In genomic region chr14:67719385-67719784, GRCh38 we compare ENCODE assay signal across 15 cellular contexts. TPM values are rescaled to one million over a fixed set of nuclear protein-coding genes. Genes with fewer than 3 reads are reported as not detected.
"Had no signal": no experiment of that assay in that cellular context is flagged by ENCODE, and none has a peak within 500 bp of the region (broad histone marks: within the 10 kb centered on the region; RNA-seq: fewer than 3 reads in every experiment).

No MANE protein-coding gene starts in this region.

RNA-seq across cellular contexts. Expression of gene RDH12, which starts 17.7 kb away (rescaled TPM):
- total RNA-seq: naive thymus-derived CD8-positive, alpha-beta T cell; natural killer cell; natural killer cell treated with Interleukin-12 subunit alpha and Interleukin-12 subunit beta and Interleukin-15 and Interleukin-18, amount 100 ng/mL, for 72 hours; neural crest cell; osteoblast; osteocyte; psoas muscle; pulmonary artery endothelial cell; renal cortical epithelial cell; right atrium auricular region; right cardiac atrium; sciatic nerve; sigmoid colon; spleen had no signal
- polyA plus RNA-seq: naive thymus-derived CD8-positive, alpha-beta T cell; neural cell; right cardiac atrium had no signal
